Comparison of ENCODE assay signal across 1 cellular context in the genomic region with DNA sequence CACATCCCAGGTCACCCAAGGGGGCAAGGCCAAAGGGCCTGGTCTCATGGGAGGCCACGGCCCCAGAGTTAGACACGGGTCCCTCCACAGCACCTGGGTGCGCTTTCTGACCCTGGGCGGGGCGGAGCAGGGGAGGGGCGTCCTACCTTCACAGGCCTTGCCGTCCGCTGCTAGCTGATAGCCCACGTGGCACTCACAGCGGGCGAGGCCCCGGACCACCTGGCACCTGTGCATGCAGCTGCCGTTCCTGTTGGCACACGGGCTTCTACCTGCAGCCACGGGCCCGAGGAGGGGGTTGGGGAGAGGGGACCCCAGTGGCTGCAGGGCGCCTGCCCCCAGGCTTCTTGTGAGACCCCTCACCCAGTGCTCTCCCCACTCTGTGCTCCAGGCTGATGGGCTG.
TF ChIP-seq lines count a peak whose summit lies in the region.

No MANE protein-coding gene starts in this region.

TF ChIP-seq in H1, 55 proteins besides CTCF, POLR2A, EP300 and RAD21 (continued from another document):
- TF ChIP-seq KDM5A (IDR thresholded peaks at IDR 0.05; ENCODE audit: low read length) = no peak
- TF ChIP-seq CREB1 (IDR thresholded peaks at IDR 0.05) = no peak
